ENCODE assay signal across 7 cellular contexts in the genomic region with DNA sequence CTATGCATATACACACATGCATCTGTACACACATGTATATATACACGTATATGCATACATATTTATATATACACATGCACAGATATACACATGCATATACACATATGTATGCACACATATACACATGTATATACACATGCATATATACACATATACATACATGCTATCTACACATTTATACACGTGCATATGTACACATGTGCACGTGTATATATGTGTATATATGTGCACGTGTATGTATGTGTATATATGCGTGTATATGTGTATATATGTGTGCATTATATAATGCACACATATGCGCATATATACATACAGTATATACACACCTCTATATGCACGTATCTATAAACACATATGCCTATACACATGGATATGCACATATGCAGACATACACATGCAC.
"Had no signal": no experiment of that assay in that cellular context is flagged by ENCODE, and none has a peak within 500 bp of the region (broad histone marks: within the 10 kb centered on the region; RNA-seq: fewer than 3 reads in every experiment).

No MANE protein-coding gene starts in this region.

- FAIRE-seq: G401.6, GM12878, GM12892, GM18507, GM19239 had no signal

- ATAC-seq: GM12878 had no signal

- DNase-seq: GDM1, GF-D8 had no signal

- H3K4me3 ChIP-seq: GM12878 had no signal
